In genomic region chr9:93466416-93467061, GRCh38 we compare ENCODE assay signal across 12 cellular contexts. TPM values are rescaled to one million over a fixed set of nuclear protein-coding genes. Genes with fewer than 3 reads are reported as not detected.
DNase-seq lines count a peak whose midpoint lies in the region; ATAC-seq and TF ChIP-seq lines count a peak whose summit lies in the region.
"Had no signal": no experiment of that assay in that cellular context is flagged by ENCODE, and none has a peak within 500 bp of the region (broad histone marks: within the 10 kb centered on the region; RNA-seq: fewer than 3 reads in every experiment).

No MANE protein-coding gene starts in this region.

- peaks cover 0 to 8% (median 0%) of the 10 kb centered on the region in 9 donors for H3K36me3 ChIP-seq in heart right ventricle
- H3K36me3 ChIP-seq in iPS-20b (ENCODE audit: insufficient read depth, low read depth, low read length): peaks cover 7% of the 10 kb centered on the region; the same call in 1 of the 2 replicates
- H3K36me3 ChIP-seq in upper lobe of left lung: peaks cover 0 to 3% (median 0%) of the 10 kb centered on the region in 4 donors
- H3K36me3 ChIP-seq in esophagus squamous epithelium: peaks cover 0 to 7% (median 0%) of the 10 kb centered on the region in 3 donors

- CTCF ChIA-PET in WTC11 (lab: Charles Lee): interaction anchor here (1.0 kb wide), 1 partner anchor 100 kb away, joined by 3 read pairs; no protein-coding TSS in a partner anchor

- WGBS in heart right ventricle, 2 donors: 52 to 53% methylated on average over 7 of the region's 7 CpGs
- WGBS in upper lobe of left lung, 2 donors: 51 to 64% methylated on average over 7 of the region's 7 CpGs
- WGBS in esophagus squamous epithelium, 2 donors: 33 to 37% methylated on average over 7 of the region's 7 CpGs

- intact Hi-C loops in heart right ventricle (cut with DNase I): no loop called here
- intact Hi-C loops in Right ventricle myocardium superior (cut with DNase I): no loop called here
- intact Hi-C loops in esophagus squamous epithelium (cut with DNase I): no loop called here

- H3K9me3 Mint-ChIP-seq in WTC11: no peaks in the 10 kb centered on the region
- H3K9me3 Mint-ChIP-seq: nephron progenitor cell had no signal

- H3K9me3 ChIP-seq in heart right ventricle (no peaks in the 10 kb centered on the region), iPS-20b (ENCODE audit: insufficient read depth, low read depth, low read length) (no peaks in the 10 kb centered on the region), upper lobe of left lung (no peaks in the 10 kb centered on the region), esophagus squamous epithelium (no peaks in the 10 kb centered on the region)

- H3K27ac Mint-ChIP-seq in WTC11: peak overlapping the region; percentile 75
- H3K27ac Mint-ChIP-seq: nephron progenitor cell had no signal

- TF ChIP-seq EP300 in upper lobe of left lung (IDR thresholded peaks at IDR 0.05): no peak

- POLR2A ChIA-PET in WTC11 (lab: Charles Lee): no interaction called here

- no peak overlapping the region for H3K4me3 Mint-ChIP-seq in WTC11
- H3K4me3 Mint-ChIP-seq: nephron progenitor cell had no signal

- TF ChIP-seq CTCF in heart right ventricle (IDR thresholded peaks at IDR 0.05) (no peak), WTC11 (IDR thresholded peaks at IDR 0.05) (no peak), upper lobe of left lung (IDR thresholded peaks at IDR 0.05) (no peak), esophagus squamous epithelium (IDR thresholded peaks at IDR 0.05) (no peak)

- no peaks in the 10 kb centered on the region for H3K27me3 Mint-ChIP-seq in WTC11 (ENCODE audit: low read depth)

- DNase-seq in heart right ventricle: no peak
- DNase-seq in Right ventricle myocardium superior: no peak
- DNase-seq in WTC11 (ENCODE audit: low spot score): no peak
- no peak for DNase-seq in upper lobe of left lung
- no peak for DNase-seq in NCI-H1436 (lab: John Stamatoyannopoulos, UW)
- DNase-seq in NK-92 treated with Interleukin-12 subunit alpha and Interleukin-12 subunit beta, amount 100 ng/mL, for 24 hours (lab: John Stamatoyannopoulos, UW): no peak
- DNase-seq in esophagus squamous epithelium (lab: John Stamatoyannopoulos, UW): no peak
- DNase-seq: AML-193; central memory CD4-positive, alpha-beta T cell; head of caudate nucleus; nephron progenitor cell had no signal

- H3K27ac ChIP-seq in heart right ventricle: peak overlapping the region in 7 of 10 donors; percentile 3 to 83 (median 11)
- H3K27ac ChIP-seq in iPS-20b (ENCODE audit: low read length): peak overlapping the region; percentile 1
- peak overlapping the region in 3 of 4 donors; percentile 48 to 84 (median 50) for H3K27ac ChIP-seq in upper lobe of left lung
- peak overlapping the region in 2 of 4 donors; percentile 54 to 62 for H3K27ac ChIP-seq in esophagus squamous epithelium

- peaks cover 7 to 97% (median 76%) of the 10 kb centered on the region in 9 donors for H3K4me1 ChIP-seq in heart right ventricle
- peaks cover 51% of the 10 kb centered on the region; the same call in 1 of the 2 replicates for H3K4me1 ChIP-seq in iPS-20b (ENCODE audit: insufficient read depth, low read length)
- peaks cover 50 to 83% (median 69%) of the 10 kb centered on the region in 4 donors for H3K4me1 ChIP-seq in upper lobe of left lung
- H3K4me1 ChIP-seq in esophagus squamous epithelium: peaks cover 32 to 93% (median 41%) of the 10 kb centered on the region in 3 donors

- H3K27me3 ChIP-seq in heart right ventricle (no peaks in the 10 kb centered on the region), iPS-20b (ENCODE audit: insufficient read depth, low read length) (no peaks in the 10 kb centered on the region), upper lobe of left lung (no peaks in the 10 kb centered on the region), esophagus squamous epithelium (no peaks in the 10 kb centered on the region)

- TF ChIP-seq POLR2A in upper lobe of left lung (IDR thresholded peaks at IDR 0.05) (no peak), esophagus squamous epithelium (IDR thresholded peaks at IDR 0.05) (no peak)

- H3K4me3 ChIP-seq in heart right ventricle: no peak overlapping the region
- no peak overlapping the region for H3K4me3 ChIP-seq in iPS-20b (ENCODE audit: low read length)
- H3K4me3 ChIP-seq in upper lobe of left lung: no peak overlapping the region
- H3K4me3 ChIP-seq in esophagus squamous epithelium: no peak overlapping the region

- ATAC-seq in heart right ventricle (no peak), Right ventricle myocardium superior (ENCODE audit: poor library complexity) (no peak), WTC11 (peak; percentile 32; the same call in 1 of the 2 replicates), upper lobe of left lung (ENCODE audit: low FRiP score in 2 of 2) (no peak)

- peaks cover 10% of the 10 kb centered on the region for H3K36me3 Mint-ChIP-seq in WTC11

- H3K4me1 Mint-ChIP-seq in WTC11: peaks cover 76% of the 10 kb centered on the region

- H3K9ac ChIP-seq in iPS-20b (ENCODE audit: low read depth, low read length): no peak overlapping the region

TF ChIP-seq in WTC11, 78 proteins besides CTCF, POLR2A, EP300 and RAD21:
- no peak for TF ChIP-seq CREM (CRISPR knock-in tag; IDR thresholded peaks at IDR 0.05)
- TF ChIP-seq GRHL2 (CRISPR knock-in tag; IDR thresholded peaks at IDR 0.05; ENCODE audit: insufficient replicate concordance, severe bottlenecking): no peak
- TF ChIP-seq ZNF121 (CRISPR knock-in tag; IDR thresholded peaks at IDR 0.05): peak; percentile 69; the same call in 1 of the 2 replicates
TF ChIP-seq in WTC11: peak in this region for 1.

RNA-seq across cellular contexts. Expression of gene FAM120AOS, which starts 13.2 kb away (rescaled TPM):
- 10 to 100 TPM; 28.8 to 39.9 (median 33.2) TPM for total RNA-seq in heart right ventricle
- polyA plus RNA-seq in heart right ventricle: 10 to 100 TPM; 21.1 to 26.5 TPM
- total RNA-seq in Right ventricle myocardium superior: 28.8 TPM
- 43.7 to 48.1 TPM (median 44.4 TPM) in 3 replicates for total RNA-seq in WTC11 (2021)
- 10 to 100 TPM; 34.5 to 62.8 (median 47.9) TPM for total RNA-seq in upper lobe of left lung
- 10 to 100 TPM; 18.0 to 33.6 (median 24.4) TPM for total RNA-seq in esophagus squamous epithelium

RNA-seq across cellular contexts. Expression of gene FAM120A, which starts 15.1 kb away (rescaled TPM):
- total RNA-seq in heart right ventricle (100 to 1,000 TPM in 7 of 10 donors, 10 to 100 TPM in 3; 90.6 to 126 (median 106) TPM), Right ventricle myocardium superior (83.4 TPM), WTC11 (2021) (53.3 to 61.5 TPM (median 60.1 TPM) in 3 replicates), upper lobe of left lung (100 to 1,000 TPM; 102 to 137 (median 109) TPM), esophagus squamous epithelium (10 to 100 TPM; 56.5 to 82.3 (median 65.7) TPM)
- 10 to 100 TPM; 42.2 to 47.7 TPM for polyA plus RNA-seq in heart right ventricle
